ENCODE assay signal across 25 cellular contexts in genomic region chr3:130705501-130705900, GRCh38.
"Had no signal": no experiment of that assay in that cellular context is flagged by ENCODE, and none has a peak within 500 bp of the region (broad histone marks: within the 10 kb centered on the region; RNA-seq: fewer than 3 reads in every experiment).

No MANE protein-coding gene starts in this region.

- ATAC-seq: activated CD4-positive, alpha-beta T cell treated with anti-CD3 and anti-CD28 coated beads for 36 hours; effector memory CD8-positive, alpha-beta T cell; gastrocnemius medialis; natural killer cell treated with Interleukin-12 subunit alpha and Interleukin-12 subunit beta and Interleukin-15 and Interleukin-18, amount 100 ng/mL, for 72 hours; WTC11 had no signal

- H3K4me3 ChIP-seq: adrenal gland, ascending aorta, colonic mucosa, dorsolateral prefrontal cortex, esophagus squamous epithelium, gastrocnemius medialis, prostate gland, thoracic aorta, upper lobe of left lung had no signal

- DNase-seq: activated CD4-positive, alpha-beta T cell treated with anti-CD3 and anti-CD28 coated beads for 36 hours; activated CD4-positive, alpha-beta T cell treated with anti-CD3 and anti-CD28 coated beads, Interleukin-2, amount 50 U/mL, for 4 hours; activated CD8-positive, alpha-beta memory T cell treated with anti-CD3 and anti-CD28 coated beads for 24 hours; activated CD8-positive, alpha-beta memory T cell treated with anti-CD3 and anti-CD28 coated beads, Interleukin-2, amount 50 U/mL, for 4 hours; activated naive CD4-positive, alpha-beta T cell; activated T-cell treated with anti-CD3 and anti-CD28 coated beads, Interleukin-2, amount 50 U/mL, for 24 hours; adrenal gland; brain microvascular endothelial cell; colonic mucosa; dorsolateral prefrontal cortex; effector memory CD8-positive, alpha-beta T cell; esophagus squamous epithelium; gastrocnemius medialis; hippocampal formation; midbrain; stimulated activated CD4-positive, alpha-beta T cell treated with anti-CD3 and anti-CD28 coated beads, Interleukin-2, amount 100 ng/mL, for 48 hours; stimulated activated CD8-positive, alpha-beta memory T cell treated with anti-CD3 and anti-CD28 coated beads, Interleukin-4, amount 100 ng/mL, for 48 hours; stimulated activated naive CD4-positive, alpha-beta T cell treated with Interleukin-2 at 50 U/mL for 16 hours; T-helper 9 cell; upper lobe of left lung had no signal
